17 cellular contexts compared by ENCODE assay signal in the genomic region with DNA sequence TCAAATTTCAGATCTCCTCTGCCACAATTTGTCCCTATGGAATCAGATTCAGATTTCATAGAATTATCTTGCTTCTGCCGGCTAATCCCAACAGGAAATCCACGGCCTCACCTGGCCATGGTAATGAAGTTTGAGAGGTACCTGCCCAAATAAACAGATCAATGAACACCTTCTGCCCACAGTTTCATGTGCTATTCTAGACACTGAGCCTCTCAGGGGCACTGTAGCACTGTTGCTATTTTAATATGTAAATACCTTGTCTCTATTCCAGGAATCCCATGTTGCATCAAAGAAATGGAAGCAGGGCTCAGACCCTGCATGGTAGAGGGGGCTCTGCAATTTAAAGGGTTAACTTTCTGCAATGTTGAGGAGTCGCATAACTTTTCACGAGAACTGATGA.
DNase-seq lines count a peak whose midpoint lies in the region; ATAC-seq and TF ChIP-seq lines count a peak whose summit lies in the region.
"Had no signal": no experiment of that assay in that cellular context is flagged by ENCODE, and none has a peak within 500 bp of the region (broad histone marks: within the 10 kb centered on the region; RNA-seq: fewer than 3 reads in every experiment).

No MANE protein-coding gene starts in this region.

- no peak overlapping the region for H3K4me3 Mint-ChIP-seq in GM23338
- H3K4me3 Mint-ChIP-seq: CD4-positive, alpha-beta memory T cell; T-helper 17 cell had no signal

- no peak overlapping the region for H3K4me3 ChIP-seq in GM23338
- H3K4me3 ChIP-seq in WERI-Rb-1 (ENCODE audit: low read depth, low read length) = no peak overlapping the region
- H3K4me3 ChIP-seq in vagina = no peak overlapping the region
- H3K4me3 ChIP-seq: MG63 had no signal

- H3F3A ChIP-seq in GM23338 (replicated peaks; ENCODE audit: low read depth) = no peaks in the 10 kb centered on the region

- 0 out of 3 replicates have a peak, but pooled peaks cover 3% of the 10 kb centered on the region for H3K9me3 Mint-ChIP-seq in GM23338

- no peaks in the 10 kb centered on the region; the same call in 1 of the 2 replicates for H3K9me2 ChIP-seq in GM23338 (ENCODE audit: insufficient read depth)

- DNase-seq in DMS153 (lab: John Stamatoyannopoulos, UW) (peak; percentile 54), GM23338 (ENCODE audit: low spot score) (no peak), NCI-H510A (lab: John Stamatoyannopoulos, UW) (peak; percentile 3), WERI-Rb-1 (peak; percentile 11), vagina (ENCODE audit: extremely low spot score in 2 of 2) (no peak), NCI-H1105 treated with DMSO at 0.1 percent for 48 hours (lab: John Stamatoyannopoulos, UW) (no peak)
- DNase-seq: BE2C; CD4-positive, alpha-beta memory T cell; MG63; NCI-H2081 treated with DMSO at 0.1 percent for 48 hours; NCI-H748 treated with DMSO at 0.1 percent for 48 hours; SHP77; T-helper 17 cell had no signal

- TF ChIP-seq POLR2A in vagina (IDR thresholded peaks at IDR 0.05) = no peak

- H3K36me3 ChIP-seq in GM23338 (ENCODE audit: insufficient read depth) = no peaks in the 10 kb centered on the region
- no peaks in the 10 kb centered on the region for H3K36me3 ChIP-seq in WERI-Rb-1
- H3K36me3 ChIP-seq in vagina = no peaks in the 10 kb centered on the region
- H3K36me3 ChIP-seq: BE2C, MG63 had no signal

- H3K27me3 ChIP-seq in GM23338 (ENCODE audit: insufficient read depth) = no peaks in the 10 kb centered on the region
- no peaks in the 10 kb centered on the region for H3K27me3 ChIP-seq in WERI-Rb-1 (ENCODE audit: insufficient read depth, low read depth, severe bottlenecking)
- H3K27me3 ChIP-seq in vagina = no peaks in the 10 kb centered on the region
- H3K27me3 ChIP-seq: BE2C, MG63 had no signal

- H3K27ac ChIP-seq in GM23338 (ENCODE audit: low read depth) (no peak overlapping the region), WERI-Rb-1 (no peak overlapping the region), vagina (no peak overlapping the region)
- H3K27ac ChIP-seq: KMS-11 had no signal

- no peaks in the 10 kb centered on the region for H4K20me1 ChIP-seq in GM23338 (replicated peaks; ENCODE audit: insufficient read depth)

- no peaks in the 10 kb centered on the region for H3K4me1 ChIP-seq in GM23338 (ENCODE audit: insufficient read depth)
- no peaks in the 10 kb centered on the region for H3K4me1 ChIP-seq in vagina
- H3K4me1 ChIP-seq: BE2C had no signal

- no peaks in the 10 kb centered on the region for H3K36me3 Mint-ChIP-seq in GM23338 (ENCODE audit: low read depth)

- intact Hi-C loops in vagina (cut with DNase I) = no loop called here

- H3K27me3 Mint-ChIP-seq in GM23338 (ENCODE audit: insufficient read depth, low read depth, poor library complexity) = no peaks in the 10 kb centered on the region
- H3K27me3 Mint-ChIP-seq: CD4-positive, alpha-beta memory T cell; T-helper 17 cell had no signal

- no peak for TF ChIP-seq CTCF in GM23338 (conservative IDR thresholded peaks at IDR 0.05; ENCODE audit: low read depth in 2 of 2)
- TF ChIP-seq CTCF in WERI-Rb-1 (IDR thresholded peaks at IDR 0.05; ENCODE audit: low read depth, low read length) = no peak
- no peak for TF ChIP-seq CTCF in vagina (IDR thresholded peaks at IDR 0.05)

- H3K27ac Mint-ChIP-seq in GM23338 = no peak overlapping the region
- H3K27ac Mint-ChIP-seq: T-helper 17 cell had no signal

- peak overlapping the region; percentile 47; the same call in 1 of the 2 replicates for H2AFZ ChIP-seq in GM23338

- H3K9me3 ChIP-seq in WERI-Rb-1 (ENCODE audit: severe bottlenecking) (no peaks in the 10 kb centered on the region), vagina (no peaks in the 10 kb centered on the region)
- H3K9me3 ChIP-seq: BE2C had no signal

- no peak for ATAC-seq in GM23338
- ATAC-seq in HG03139 (IDR thresholded peaks at IDR 0.05; ENCODE audit: unreplicated experiment) = no peak
- ATAC-seq: Panc1, SK-N-SH treated with all-trans-retinoic acid at 6 μM for 48 hours, T-helper 17 cell had no signal

- no peak overlapping the region for H3K4me2 ChIP-seq in GM23338
- H3K4me2 ChIP-seq: KMS-11 had no signal

- H3K79me2 ChIP-seq in GM23338 (replicated peaks; ENCODE audit: insufficient read depth) = no peaks in the 10 kb centered on the region

- peaks cover 6% of the 10 kb centered on the region; the same call in 2 of the 3 replicates for H3K4me1 Mint-ChIP-seq in GM23338
- H3K4me1 Mint-ChIP-seq: T-helper 17 cell had no signal

TF ChIP-seq in GM23338, 12 proteins besides CTCF, POLR2A, EP300 and RAD21:
- no peak for TF ChIP-seq ZNF114 (CRISPR knock-in tag; IDR thresholded peaks at IDR 0.05)
- TF ChIP-seq ZNF331 (CRISPR knock-in tag; IDR thresholded peaks at IDR 0.05; ENCODE audit: low read depth) = no peak

Comparison
In these comparisons a context has a peak if more than half of its experiments do, and no peak if none do; other contexts are left out.
1. DNase-seq: peak in DMS153 (single experiment), NCI-H510A (single experiment) and WERI-Rb-1 (single experiment); none in GM23338 (single experiment), vagina (0 of 2) and NCI-H1105 treated with DMSO at 0.1 percent for 48 hours (single experiment).